In genomic region chr19:37306383-37306963, GRCh38 we compare ENCODE assay signal across 25 cellular contexts.
"Had no signal": no experiment of that assay in that cellular context is flagged by ENCODE, and none has a peak within 500 bp of the region (broad histone marks: within the 10 kb centered on the region; RNA-seq: fewer than 3 reads in every experiment).

No MANE protein-coding gene starts in this region.

- DNase-seq: KBM-7; MV-4-11; NCI-H1048; NCI-H1105; NCI-H1417; NCI-H146; NCI-H1694 treated with DMSO at 0.1 percent for 48 hours; NCI-H1930; NCI-H2081 treated with DMSO at 0.1 percent for 48 hours; NCI-H2171; NCI-H226; NCI-H446; NCI-H510A; NCI-H524 treated with DMSO at 0.1 percent for 48 hours; NCI-H69; NCI-H774; NK-92 treated with Interleukin-12 subunit alpha and Interleukin-12 subunit beta, amount 100 ng/mL, for 24 hours; PC-3; SHP77 treated with DMSO at 0.1 percent for 48 hours; SJCRH30 had no signal

- H3K4me3 ChIP-seq: SJCRH30 had no signal

- H3K27ac ChIP-seq: SJCRH30 had no signal

- H3K4me3 Mint-ChIP-seq: IgD-negative memory B cell had no signal

- H3K4me1 ChIP-seq: SJCRH30 had no signal

- H3K27ac Mint-ChIP-seq: IgD-negative memory B cell had no signal

- ATAC-seq: HepG2, Panc1, PC-3, Right ventricle myocardium inferior, SK-N-SH treated with all-trans-retinoic acid at 6 μM for 48 hours had no signal

- H3K36me3 ChIP-seq: SJCRH30 had no signal

- H3K27me3 ChIP-seq: SJCRH30 had no signal

- H3K36me3 Mint-ChIP-seq: IgD-negative memory B cell had no signal
